ENCODE assay signal across 8 cellular contexts in the genomic region with DNA sequence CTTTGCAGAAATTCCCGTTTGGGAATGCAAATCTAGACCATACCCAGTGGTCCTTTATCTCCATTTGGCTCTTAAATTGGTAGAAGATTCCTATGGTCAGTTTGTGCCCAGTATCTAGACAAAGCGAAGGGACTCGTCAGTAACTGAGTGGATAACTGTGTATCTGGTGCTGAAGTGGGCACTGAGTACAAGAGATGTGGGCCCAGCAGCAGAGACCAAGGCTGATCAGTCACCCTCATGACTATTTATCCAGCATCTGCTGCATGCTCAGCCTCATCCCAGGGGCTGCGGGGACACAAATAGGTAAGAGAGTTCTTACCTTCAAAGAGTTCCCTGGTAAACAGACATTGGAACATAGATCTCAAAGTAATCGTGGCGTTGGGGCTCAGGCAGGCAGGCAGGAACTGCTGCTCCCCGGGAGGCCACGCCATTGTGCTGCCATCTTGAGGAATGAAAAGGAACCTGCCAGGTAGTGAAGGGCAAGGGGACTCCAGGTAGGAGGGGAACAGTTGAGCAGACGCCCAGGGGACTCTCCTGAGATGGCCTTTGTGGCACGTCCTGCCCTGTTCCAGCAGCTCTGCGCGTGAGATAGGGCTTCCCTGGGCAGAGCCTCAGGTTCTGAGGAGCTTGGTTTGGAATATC. TPM values are rescaled to one million over a fixed set of nuclear protein-coding genes. Genes with fewer than 3 reads are reported as not detected.
A peak's percentile ranks its signal among the peaks of the same experiment; 100 is the strongest.
DNase-seq lines count a peak whose midpoint lies in the region; ATAC-seq and TF ChIP-seq lines count a peak whose summit lies in the region.

No MANE protein-coding gene starts in this region.

- no peak overlapping the region for H3K4me3 Mint-ChIP-seq in activated CD8-positive, alpha-beta T cell treated with anti-CD3 and anti-CD28 coated beads for 36 hours
- no peak overlapping the region for H3K4me3 Mint-ChIP-seq in endothelial cell (ENCODE audit: unreplicated experiment)

- peaks cover 4 to 9% of the 10 kb centered on the region in 2 experiments for H3K4me1 ChIP-seq in neutrophil (ENCODE audit: control insufficient read depth in 1 of 2, insufficient read depth in 1 of 2, low read depth in 1 of 2, low read length in 1 of 2)
- H3K4me1 ChIP-seq in tibial nerve: no peaks in the 10 kb centered on the region

- H3K9me3 Mint-ChIP-seq in activated CD8-positive, alpha-beta T cell treated with anti-CD3 and anti-CD28 coated beads for 36 hours: no peaks in the 10 kb centered on the region
- no peaks in the 10 kb centered on the region for H3K9me3 Mint-ChIP-seq in endothelial cell (ENCODE audit: unreplicated experiment)

- H3K27me3 ChIP-seq in neutrophil (no peaks in the 10 kb centered on the region), tibial nerve (no peaks in the 10 kb centered on the region)

- WGBS in tibial nerve, 2 donors: 64 to 75% methylated on average over 12 of the region's 12 CpGs

- POLR2A ChIA-PET in activated CD8-positive, alpha-beta T cell treated with anti-CD3 and anti-CD28 coated beads for 36 hours (lab: Charles Lee): no interaction called here

- H3K27ac Mint-ChIP-seq in activated CD8-positive, alpha-beta T cell treated with anti-CD3 and anti-CD28 coated beads for 36 hours: no peak overlapping the region
- H3K27ac Mint-ChIP-seq in endothelial cell (ENCODE audit: unreplicated experiment): no peak overlapping the region

- H3K36me3 ChIP-seq in neutrophil (no peaks in the 10 kb centered on the region), tibial nerve (peaks cover 0 to 49% (median 0%) of the 10 kb centered on the region in 3 donors)

- TF ChIP-seq CTCF in GM10266 (IDR thresholded peaks at IDR 0.05; ENCODE audit: control insufficient read depth, insufficient read depth, low read depth, missing control alignments) (peak; percentile 75), NB4 (IDR thresholded peaks at IDR 0.05; ENCODE audit: low read depth, low read length) (peak; percentile 49), endothelial cell (IDR thresholded peaks at IDR 0.05; ENCODE audit: unreplicated experiment) (no peak), neutrophil (IDR thresholded peaks at IDR 0.05) (peak; percentile 56), tibial nerve (IDR thresholded peaks at IDR 0.05) (peak in 4 of 5 experiments; percentile 19 to 41 (median 26))
- TF ChIP-seq CTCF in activated CD8-positive, alpha-beta T cell treated with anti-CD3 and anti-CD28 coated beads for 36 hours (IDR thresholded peaks at IDR 0.05): peak; percentile 72

- peaks cover 8% of the 10 kb centered on the region for H3K36me3 Mint-ChIP-seq in activated CD8-positive, alpha-beta T cell treated with anti-CD3 and anti-CD28 coated beads for 36 hours (ENCODE audit: low read depth)
- no peaks in the 10 kb centered on the region for H3K36me3 Mint-ChIP-seq in endothelial cell (ENCODE audit: low read depth, unreplicated experiment)

- intact Hi-C loops in activated CD8-positive, alpha-beta T cell treated with anti-CD3 and anti-CD28 coated beads for 36 hours (cut with micrococcal nuclease): no loop called here

- ATAC-seq in activated CD8-positive, alpha-beta T cell treated with anti-CD3 and anti-CD28 coated beads for 36 hours: peak; percentile 100
- no peak for ATAC-seq in GM19395 (IDR thresholded peaks at IDR 0.05; ENCODE audit: unreplicated experiment)

- H3K9me3 ChIP-seq in neutrophil: no peaks in the 10 kb centered on the region
- H3K9me3 ChIP-seq in tibial nerve: no peaks in the 10 kb centered on the region

- CTCF ChIA-PET in activated CD8-positive, alpha-beta T cell treated with anti-CD3 and anti-CD28 coated beads for 36 hours (lab: Charles Lee): interaction anchor here (0.6 to 2.1 kb wide), 11 partner anchors 9 to 193 kb away, joined by 3 to 7 read pairs (median 4); no protein-coding TSS in a partner anchor

- no peaks in the 10 kb centered on the region for H3K4me1 Mint-ChIP-seq in activated CD8-positive, alpha-beta T cell treated with anti-CD3 and anti-CD28 coated beads for 36 hours (ENCODE audit: low read depth)
- peaks cover 10% of the 10 kb centered on the region for H3K4me1 Mint-ChIP-seq in endothelial cell (ENCODE audit: unreplicated experiment)

- TF ChIP-seq POLR2A in NB4 (IDR thresholded peaks at IDR 0.05; ENCODE audit: extremely low read depth, insufficient read length) (no peak), tibial nerve (IDR thresholded peaks at IDR 0.05) (no peak)

- H3K27me3 Mint-ChIP-seq in activated CD8-positive, alpha-beta T cell treated with anti-CD3 and anti-CD28 coated beads for 36 hours: no peaks in the 10 kb centered on the region
- H3K27me3 Mint-ChIP-seq in endothelial cell (ENCODE audit: unreplicated experiment): peaks cover 4% of the 10 kb centered on the region

- DNase-seq in GM10266 (ENCODE audit: extremely low spot score) (peak; percentile 80), NB4 (ENCODE audit: low read depth) (peak; percentile 62), endothelial cell (ENCODE audit: low spot score) (peak; percentile 48), tibial nerve (ENCODE audit: low spot score in 2 of 2) (no peak), NCI-H2081 (lab: John Stamatoyannopoulos, UW) (no peak)
- peak; percentile 77 for DNase-seq in activated CD8-positive, alpha-beta T cell treated with anti-CD3 and anti-CD28 coated beads for 36 hours

- H3K4me3 ChIP-seq in NB4 (ENCODE audit: low read depth, low read length): no peak overlapping the region
- no peak overlapping the region for H3K4me3 ChIP-seq in neutrophil (ENCODE audit: low read depth in 1 of 2, low read length in 1 of 2)
- no peak overlapping the region for H3K4me3 ChIP-seq in tibial nerve

- H3K27ac ChIP-seq in neutrophil: no peak overlapping the region
- no peak overlapping the region for H3K27ac ChIP-seq in tibial nerve

- TF ChIP-seq EP300 in tibial nerve (IDR thresholded peaks at IDR 0.05): no peak

RNA-seq across cellular contexts. Expression of a gene that starts 10.3 kb away (rescaled TPM):
- 1 to 10 TPM; 8.3 to 9.4 TPM for total RNA-seq in activated CD8-positive, alpha-beta T cell treated with anti-CD3 and anti-CD28 coated beads for 36 hours
- total RNA-seq in endothelial cell (ENCODE audit: unreplicated experiment) (5.8 TPM), tibial nerve (10 to 100 TPM in 1 of 4 donors, 1 to 10 TPM in 3; 4.8 to 11.2 (median 7.7) TPM)

RNA-seq across cellular contexts. Expression of a gene that starts 32.4 kb away (rescaled TPM):
- total RNA-seq in activated CD8-positive, alpha-beta T cell treated with anti-CD3 and anti-CD28 coated beads for 36 hours: 10 to 100 TPM; 91.1 to 99.8 TPM
- total RNA-seq in endothelial cell (ENCODE audit: unreplicated experiment): 52.7 TPM
- total RNA-seq in tibial nerve: 10 to 100 TPM; 15.7 to 58.8 (median 47.6) TPM

Comparison
In these comparisons a context has a peak if more than half of its experiments do, and no peak if none do; other contexts are left out.
1. DNase-seq: peak in GM10266 (single experiment), NB4 (single experiment), activated CD8-positive, alpha-beta T cell treated with anti-CD3 and anti-CD28 coated beads for 36 hours (single experiment) and endothelial cell (single experiment); none in tibial nerve (0 of 2) and NCI-H2081 (0 of 2).